1 cellular context compared by ENCODE assay signal in the genomic region with DNA sequence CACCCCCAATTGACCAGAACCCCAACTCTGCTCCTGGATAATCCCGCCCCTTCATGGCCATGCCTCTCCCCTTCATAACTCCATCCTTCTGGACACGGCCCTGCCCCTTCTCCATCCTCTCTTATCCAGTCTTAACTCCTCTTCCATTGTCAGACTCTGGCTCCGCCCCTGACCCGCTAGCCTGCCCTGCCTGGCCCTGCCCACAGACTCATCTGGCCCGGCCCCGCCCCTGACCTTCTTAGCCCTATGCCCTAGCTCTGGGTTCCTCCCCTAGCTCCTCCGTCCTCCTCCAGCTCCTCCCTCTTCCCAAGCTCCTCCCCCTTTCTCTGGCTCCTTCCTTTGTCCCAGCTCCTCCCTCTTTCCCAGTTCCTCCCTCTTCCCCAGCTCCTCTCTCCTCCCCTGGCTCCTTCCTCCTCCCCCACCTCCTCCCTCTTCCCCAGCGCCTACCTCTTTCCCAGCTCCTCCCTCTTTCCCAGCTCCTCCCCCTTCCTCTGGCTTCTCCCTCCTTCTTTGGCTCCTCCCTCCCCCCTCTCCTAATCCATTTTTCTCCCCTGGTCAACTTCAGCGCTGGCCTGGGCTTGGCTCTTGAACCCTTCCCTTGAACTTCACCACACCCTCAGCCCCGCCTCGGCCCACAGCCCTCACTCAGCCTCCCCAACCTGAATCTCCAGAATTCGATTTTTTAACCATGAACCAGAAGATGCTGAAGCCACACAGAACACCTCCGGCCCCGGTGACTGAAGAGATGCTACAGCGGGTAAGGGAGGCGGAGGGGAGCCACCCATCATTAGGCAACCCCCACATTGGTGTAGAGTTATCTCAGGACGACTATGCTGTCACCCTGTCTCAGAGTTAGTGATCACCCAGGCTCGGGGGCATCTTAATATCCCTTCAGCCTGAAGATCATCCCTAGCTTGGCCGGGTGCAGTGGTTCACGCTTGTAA.
TF ChIP-seq lines count a peak whose summit lies in the region.

No MANE protein-coding gene starts in this region.

TF ChIP-seq in HepG2, 621 proteins besides CTCF, POLR2A, EP300 and RAD21 (continues in another document):
- TF ChIP-seq EHMT2 (IDR thresholded peaks at IDR 0.05; ENCODE audit: borderline replicate concordance, low read depth, low read length) (no peak), NFATC3 (CRISPR knock-in tag; IDR thresholded peaks at IDR 0.05) (no peak), PCBP2 (optimal IDR thresholded peaks at IDR 0.05; ENCODE audit: low read depth, low read length, poor library complexity, severe bottlenecking) (peak; percentile 84), ETV5 (CRISPR knock-in tag; IDR thresholded peaks at IDR 0.05; ENCODE audit: borderline replicate concordance) (no peak), CBX2 (IDR thresholded peaks at IDR 0.05; ENCODE audit: low read depth, low read length) (no peak), CBX2 (CRISPR knock-in tag; IDR thresholded peaks at IDR 0.05; ENCODE audit: low read depth) (no peak), RARA (CRISPR knock-in tag; IDR thresholded peaks at IDR 0.05) (no peak), XRCC5 (optimal IDR thresholded peaks at IDR 0.05; ENCODE audit: low read length) (peak; percentile 18), SYNCRIP (IDR thresholded peaks at IDR 0.05; ENCODE audit: insufficient read depth, low read depth, low read length) (no peak), SP2 (CRISPR knock-in tag; IDR thresholded peaks at IDR 0.05) (no peak), ZNF746 (CRISPR knock-in tag; IDR thresholded peaks at IDR 0.05) (no peak), TAF15 (IDR thresholded peaks at IDR 0.05; ENCODE audit: low read depth, low read length, poor library complexity, severe bottlenecking) (no peak), MBD4 (IDR thresholded peaks at IDR 0.05; ENCODE audit: borderline replicate concordance, low read length) (no peak), ZNF235 (CRISPR knock-in tag; IDR thresholded peaks at IDR 0.05; ENCODE audit: borderline replicate concordance) (no peak), SATB2 (CRISPR knock-in tag; IDR thresholded peaks at IDR 0.05) (no peak), MIXL1 (CRISPR knock-in tag; IDR thresholded peaks at IDR 0.05) (no peak), ZNF225 (CRISPR knock-in tag; IDR thresholded peaks at IDR 0.05) (no peak), FIP1L1 (IDR thresholded peaks at IDR 0.05; ENCODE audit: borderline replicate concordance, insufficient read depth, low read depth, low read length) (no peak)
- TF ChIP-seq, protein P1, sequence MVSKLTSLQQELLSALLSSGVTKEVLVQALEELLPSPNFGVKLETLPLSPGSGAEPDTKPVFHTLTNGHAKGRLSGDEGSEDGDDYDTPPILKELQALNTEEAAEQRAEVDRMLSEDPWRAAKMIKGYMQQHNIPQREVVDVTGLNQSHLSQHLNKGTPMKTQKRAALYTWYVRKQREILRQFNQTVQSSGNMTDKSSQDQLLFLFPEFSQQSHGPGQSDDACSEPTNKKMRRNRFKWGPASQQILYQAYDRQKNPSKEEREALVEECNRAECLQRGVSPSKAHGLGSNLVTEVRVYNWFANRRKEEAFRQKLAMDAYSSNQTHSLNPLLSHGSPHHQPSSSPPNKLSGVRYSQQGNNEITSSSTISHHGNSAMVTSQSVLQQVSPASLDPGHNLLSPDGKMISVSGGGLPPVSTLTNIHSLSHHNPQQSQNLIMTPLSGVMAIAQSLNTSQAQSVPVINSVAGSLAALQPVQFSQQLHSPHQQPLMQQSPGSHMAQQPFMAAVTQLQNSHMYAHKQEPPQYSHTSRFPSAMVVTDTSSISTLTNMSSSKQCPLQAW (CRISPR knock-in tag; IDR thresholded peaks at IDR 0.05) = no peak
- TF ChIP-seq, protein P2, sequence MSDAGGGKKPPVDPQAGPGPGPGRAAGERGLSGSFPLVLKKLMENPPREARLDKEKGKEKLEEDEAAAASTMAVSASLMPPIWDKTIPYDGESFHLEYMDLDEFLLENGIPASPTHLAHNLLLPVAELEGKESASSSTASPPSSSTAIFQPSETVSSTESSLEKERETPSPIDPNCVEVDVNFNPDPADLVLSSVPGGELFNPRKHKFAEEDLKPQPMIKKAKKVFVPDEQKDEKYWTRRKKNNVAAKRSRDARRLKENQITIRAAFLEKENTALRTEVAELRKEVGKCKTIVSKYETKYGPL (CRISPR knock-in tag; IDR thresholded peaks at IDR 0.05) = no peak
- TF ChIP-seq, protein P3, sequence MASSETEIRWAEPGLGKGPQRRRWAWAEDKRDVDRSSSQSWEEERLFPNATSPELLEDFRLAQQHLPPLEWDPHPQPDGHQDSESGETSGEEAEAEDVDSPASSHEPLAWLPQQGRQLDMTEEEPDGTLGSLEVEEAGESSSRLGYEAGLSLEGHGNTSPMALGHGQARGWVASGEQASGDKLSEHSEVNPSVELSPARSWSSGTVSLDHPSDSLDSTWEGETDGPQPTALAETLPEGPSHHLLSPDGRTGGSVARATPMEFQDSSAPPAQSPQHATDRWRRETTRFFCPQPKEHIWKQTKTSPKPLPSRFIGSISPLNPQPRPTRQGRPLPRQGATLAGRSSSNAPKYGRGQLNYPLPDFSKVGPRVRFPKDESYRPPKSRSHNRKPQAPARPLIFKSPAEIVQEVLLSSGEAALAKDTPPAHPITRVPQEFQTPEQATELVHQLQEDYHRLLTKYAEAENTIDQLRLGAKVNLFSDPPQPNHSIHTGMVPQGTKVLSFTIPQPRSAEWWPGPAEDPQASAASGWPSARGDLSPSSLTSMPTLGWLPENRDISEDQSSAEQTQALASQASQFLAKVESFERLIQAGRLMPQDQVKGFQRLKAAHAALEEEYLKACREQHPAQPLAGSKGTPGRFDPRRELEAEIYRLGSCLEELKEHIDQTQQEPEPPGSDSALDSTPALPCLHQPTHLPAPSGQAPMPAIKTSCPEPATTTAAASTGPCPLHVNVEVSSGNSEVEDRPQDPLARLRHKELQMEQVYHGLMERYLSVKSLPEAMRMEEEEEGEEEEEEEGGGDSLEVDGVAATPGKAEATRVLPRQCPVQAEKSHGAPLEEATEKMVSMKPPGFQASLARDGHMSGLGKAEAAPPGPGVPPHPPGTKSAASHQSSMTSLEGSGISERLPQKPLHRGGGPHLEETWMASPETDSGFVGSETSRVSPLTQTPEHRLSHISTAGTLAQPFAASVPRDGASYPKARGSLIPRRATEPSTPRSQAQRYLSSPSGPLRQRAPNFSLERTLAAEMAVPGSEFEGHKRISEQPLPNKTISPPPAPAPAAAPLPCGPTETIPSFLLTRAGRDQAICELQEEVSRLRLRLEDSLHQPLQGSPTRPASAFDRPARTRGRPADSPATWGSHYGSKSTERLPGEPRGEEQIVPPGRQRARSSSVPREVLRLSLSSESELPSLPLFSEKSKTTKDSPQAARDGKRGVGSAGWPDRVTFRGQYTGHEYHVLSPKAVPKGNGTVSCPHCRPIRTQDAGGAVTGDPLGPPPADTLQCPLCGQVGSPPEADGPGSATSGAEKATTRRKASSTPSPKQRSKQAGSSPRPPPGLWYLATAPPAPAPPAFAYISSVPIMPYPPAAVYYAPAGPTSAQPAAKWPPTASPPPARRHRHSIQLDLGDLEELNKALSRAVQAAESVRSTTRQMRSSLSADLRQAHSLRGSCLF (CRISPR knock-in tag; IDR thresholded peaks at IDR 0.05; ENCODE audit: borderline replicate concordance) = no peak
- TF ChIP-seq, protein P4, sequence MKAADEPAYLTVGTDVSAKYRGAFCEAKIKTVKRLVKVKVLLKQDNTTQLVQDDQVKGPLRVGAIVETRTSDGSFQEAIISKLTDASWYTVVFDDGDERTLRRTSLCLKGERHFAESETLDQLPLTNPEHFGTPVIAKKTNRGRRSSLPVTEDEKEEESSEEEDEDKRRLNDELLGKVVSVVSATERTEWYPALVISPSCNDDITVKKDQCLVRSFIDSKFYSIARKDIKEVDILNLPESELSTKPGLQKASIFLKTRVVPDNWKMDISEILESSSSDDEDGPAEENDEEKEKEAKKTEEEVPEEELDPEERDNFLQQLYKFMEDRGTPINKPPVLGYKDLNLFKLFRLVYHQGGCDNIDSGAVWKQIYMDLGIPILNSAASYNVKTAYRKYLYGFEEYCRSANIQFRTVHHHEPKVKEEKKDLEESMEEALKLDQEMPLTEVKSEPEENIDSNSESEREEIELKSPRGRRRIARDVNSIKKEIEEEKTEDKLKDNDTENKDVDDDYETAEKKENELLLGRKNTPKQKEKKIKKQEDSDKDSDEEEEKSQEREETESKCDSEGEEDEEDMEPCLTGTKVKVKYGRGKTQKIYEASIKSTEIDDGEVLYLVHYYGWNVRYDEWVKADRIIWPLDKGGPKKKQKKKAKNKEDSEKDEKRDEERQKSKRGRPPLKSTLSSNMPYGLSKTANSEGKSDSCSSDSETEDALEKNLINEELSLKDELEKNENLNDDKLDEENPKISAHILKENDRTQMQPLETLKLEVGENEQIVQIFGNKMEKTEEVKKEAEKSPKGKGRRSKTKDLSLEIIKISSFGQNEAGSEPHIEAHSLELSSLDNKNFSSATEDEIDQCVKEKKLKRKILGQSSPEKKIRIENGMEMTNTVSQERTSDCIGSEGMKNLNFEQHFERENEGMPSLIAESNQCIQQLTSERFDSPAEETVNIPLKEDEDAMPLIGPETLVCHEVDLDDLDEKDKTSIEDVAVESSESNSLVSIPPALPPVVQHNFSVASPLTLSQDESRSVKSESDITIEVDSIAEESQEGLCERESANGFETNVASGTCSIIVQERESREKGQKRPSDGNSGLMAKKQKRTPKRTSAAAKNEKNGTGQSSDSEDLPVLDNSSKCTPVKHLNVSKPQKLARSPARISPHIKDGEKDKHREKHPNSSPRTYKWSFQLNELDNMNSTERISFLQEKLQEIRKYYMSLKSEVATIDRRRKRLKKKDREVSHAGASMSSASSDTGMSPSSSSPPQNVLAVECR (CRISPR knock-in tag; IDR thresholded peaks at IDR 0.05; ENCODE audit: borderline replicate concordance) = peak; percentile 7; the same call in 1 of the 2 replicates
- TF ChIP-seq, protein P5, sequence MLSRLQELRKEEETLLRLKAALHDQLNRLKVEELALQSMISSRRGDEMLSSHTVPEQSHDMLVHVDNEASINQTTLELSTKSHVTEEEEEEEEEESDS (CRISPR knock-in tag; IDR thresholded peaks at IDR 0.05; ENCODE audit: borderline replicate concordance) = no peak
- TF ChIP-seq, protein P6, sequence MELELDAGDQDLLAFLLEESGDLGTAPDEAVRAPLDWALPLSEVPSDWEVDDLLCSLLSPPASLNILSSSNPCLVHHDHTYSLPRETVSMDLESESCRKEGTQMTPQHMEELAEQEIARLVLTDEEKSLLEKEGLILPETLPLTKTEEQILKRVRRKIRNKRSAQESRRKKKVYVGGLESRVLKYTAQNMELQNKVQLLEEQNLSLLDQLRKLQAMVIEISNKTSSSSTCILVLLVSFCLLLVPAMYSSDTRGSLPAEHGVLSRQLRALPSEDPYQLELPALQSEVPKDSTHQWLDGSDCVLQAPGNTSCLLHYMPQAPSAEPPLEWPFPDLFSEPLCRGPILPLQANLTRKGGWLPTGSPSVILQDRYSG (CRISPR knock-in tag; IDR thresholded peaks at IDR 0.05) = no peak
- TF ChIP-seq, protein P7, sequence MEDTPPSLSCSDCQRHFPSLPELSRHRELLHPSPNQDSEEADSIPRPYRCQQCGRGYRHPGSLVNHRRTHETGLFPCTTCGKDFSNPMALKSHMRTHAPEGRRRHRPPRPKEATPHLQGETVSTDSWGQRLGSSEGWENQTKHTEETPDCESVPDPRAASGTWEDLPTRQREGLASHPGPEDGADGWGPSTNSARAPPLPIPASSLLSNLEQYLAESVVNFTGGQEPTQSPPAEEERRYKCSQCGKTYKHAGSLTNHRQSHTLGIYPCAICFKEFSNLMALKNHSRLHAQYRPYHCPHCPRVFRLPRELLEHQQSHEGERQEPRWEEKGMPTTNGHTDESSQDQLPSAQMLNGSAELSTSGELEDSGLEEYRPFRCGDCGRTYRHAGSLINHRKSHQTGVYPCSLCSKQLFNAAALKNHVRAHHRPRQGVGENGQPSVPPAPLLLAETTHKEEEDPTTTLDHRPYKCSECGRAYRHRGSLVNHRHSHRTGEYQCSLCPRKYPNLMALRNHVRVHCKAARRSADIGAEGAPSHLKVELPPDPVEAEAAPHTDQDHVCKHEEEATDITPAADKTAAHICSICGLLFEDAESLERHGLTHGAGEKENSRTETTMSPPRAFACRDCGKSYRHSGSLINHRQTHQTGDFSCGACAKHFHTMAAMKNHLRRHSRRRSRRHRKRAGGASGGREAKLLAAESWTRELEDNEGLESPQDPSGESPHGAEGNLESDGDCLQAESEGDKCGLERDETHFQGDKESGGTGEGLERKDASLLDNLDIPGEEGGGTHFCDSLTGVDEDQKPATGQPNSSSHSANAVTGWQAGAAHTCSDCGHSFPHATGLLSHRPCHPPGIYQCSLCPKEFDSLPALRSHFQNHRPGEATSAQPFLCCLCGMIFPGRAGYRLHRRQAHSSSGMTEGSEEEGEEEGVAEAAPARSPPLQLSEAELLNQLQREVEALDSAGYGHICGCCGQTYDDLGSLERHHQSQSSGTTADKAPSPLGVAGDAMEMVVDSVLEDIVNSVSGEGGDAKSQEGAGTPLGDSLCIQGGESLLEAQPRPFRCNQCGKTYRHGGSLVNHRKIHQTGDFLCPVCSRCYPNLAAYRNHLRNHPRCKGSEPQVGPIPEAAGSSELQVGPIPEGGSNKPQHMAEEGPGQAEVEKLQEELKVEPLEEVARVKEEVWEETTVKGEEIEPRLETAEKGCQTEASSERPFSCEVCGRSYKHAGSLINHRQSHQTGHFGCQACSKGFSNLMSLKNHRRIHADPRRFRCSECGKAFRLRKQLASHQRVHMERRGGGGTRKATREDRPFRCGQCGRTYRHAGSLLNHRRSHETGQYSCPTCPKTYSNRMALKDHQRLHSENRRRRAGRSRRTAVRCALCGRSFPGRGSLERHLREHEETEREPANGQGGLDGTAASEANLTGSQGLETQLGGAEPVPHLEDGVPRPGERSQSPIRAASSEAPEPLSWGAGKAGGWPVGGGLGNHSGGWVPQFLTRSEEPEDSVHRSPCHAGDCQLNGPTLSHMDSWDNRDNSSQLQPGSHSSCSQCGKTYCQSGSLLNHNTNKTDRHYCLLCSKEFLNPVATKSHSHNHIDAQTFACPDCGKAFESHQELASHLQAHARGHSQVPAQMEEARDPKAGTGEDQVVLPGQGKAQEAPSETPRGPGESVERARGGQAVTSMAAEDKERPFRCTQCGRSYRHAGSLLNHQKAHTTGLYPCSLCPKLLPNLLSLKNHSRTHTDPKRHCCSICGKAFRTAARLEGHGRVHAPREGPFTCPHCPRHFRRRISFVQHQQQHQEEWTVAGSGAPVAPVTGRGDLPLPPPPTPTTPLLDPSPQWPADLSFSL (CRISPR knock-in tag; IDR thresholded peaks at IDR 0.05) = no peak
